Comparison of ENCODE assay signal across 19 cellular contexts in genomic region chr12:76942276-76942675, GRCh38.
DNase-seq lines count a peak whose midpoint lies in the region; ATAC-seq, FAIRE-seq and TF ChIP-seq lines count a peak whose summit lies in the region.
"Had no signal": no experiment of that assay in that cellular context is flagged by ENCODE, and none has a peak within 500 bp of the region (broad histone marks: within the 10 kb centered on the region; RNA-seq: fewer than 3 reads in every experiment).

No MANE protein-coding gene starts in this region.

- no peaks in the 10 kb centered on the region for H3K27me3 ChIP-seq in keratinocyte (ENCODE audit: control insufficient read depth, extremely low read depth, insufficient read depth, low read length)
- H3K27me3 ChIP-seq: testis had no signal

- H3K9ac ChIP-seq in keratinocyte (ENCODE audit: control insufficient read depth, extremely low read depth, insufficient read depth, low read length), result no peak overlapping the region

- ATAC-seq in GM18502 (IDR thresholded peaks at IDR 0.05; ENCODE audit: poor library complexity, unreplicated experiment), result no peak
- ATAC-seq: activated CD8-positive, alpha-beta T cell treated with anti-CD3 and anti-CD28 coated beads for 36 hours had no signal

- H4K20me1 ChIP-seq in keratinocyte (ENCODE audit: control insufficient read depth, extremely low read depth, insufficient read depth, low read length), result no peaks in the 10 kb centered on the region

- no peak overlapping the region for H3K4me2 ChIP-seq in keratinocyte (ENCODE audit: control insufficient read depth, extremely low read depth, insufficient read depth, low read depth, low read length)
- H3K4me2 ChIP-seq: PC-9 had no signal

- peaks cover 15% of the 10 kb centered on the region for H3K4me1 ChIP-seq in keratinocyte (ENCODE audit: control insufficient read depth, extremely low read depth, insufficient read depth, low read length)
- H3K4me1 ChIP-seq: left ventricle myocardium inferior, testis had no signal

- no peaks in the 10 kb centered on the region for H3K9me1 ChIP-seq in keratinocyte (ENCODE audit: control insufficient read depth, extremely low read depth, insufficient read depth, low read length)

- peak; percentile 56 for DNase-seq in AG08395 (ENCODE audit: low spot score)
- DNase-seq in HFFc6, result peak; percentile 66
- DNase-seq in astrocyte of the spinal cord (ENCODE audit: low read depth, low spot score), result peak; percentile 56
- no peak for DNase-seq in keratinocyte (ENCODE audit: low read depth, low spot score)
- DNase-seq in NCI-H2196 (lab: John Stamatoyannopoulos, UW; ENCODE audit: unreplicated experiment), result no peak
- DNase-seq in GM19239 (ENCODE audit: insufficient read length, low spot score), result no peak
- DNase-seq in NCI-H2227 (lab: John Stamatoyannopoulos, UW; ENCODE audit: unreplicated experiment), result no peak
- DNase-seq: activated B cell treated with CpG ODN at 0.5 μM for 24 hours; activated CD8-positive, alpha-beta T cell treated with anti-CD3 and anti-CD28 coated beads for 36 hours; activated naive CD4-positive, alpha-beta T cell treated with anti-CD3 and anti-CD28 coated beads for 36 hours; activated T-cell treated with anti-CD3 and anti-CD28 coated beads, Interleukin-2, amount 50 U/mL, for 1 hour; left ventricle myocardium inferior; NCI-H146; PC-9; retina; testis had no signal

- no peaks in the 10 kb centered on the region for H3K36me3 Mint-ChIP-seq in HFFc6 (ENCODE audit: low read depth)
- H3K36me3 Mint-ChIP-seq: IgD-negative memory B cell had no signal

- H2AFZ ChIP-seq in keratinocyte (ENCODE audit: control insufficient read depth, low read length), result no peak overlapping the region
- H2AFZ ChIP-seq: PC-9 had no signal

- H3K4me1 Mint-ChIP-seq in HFFc6 (ENCODE audit: low read depth), result peaks cover 60% of the 10 kb centered on the region
- H3K4me1 Mint-ChIP-seq: activated B cell treated with CpG ODN at 0.5 μM for 24 hours, IgD-negative memory B cell had no signal

- in situ Hi-C loops in astrocyte of the spinal cord (cut with HindIII; ENCODE audit: low sequenced_read_pairs), result no loop called here

- dilution Hi-C loops in keratinocyte (cut with MboI; ENCODE audit: extremely low pct_ligation_motif_present, low sequenced_read_pairs), result no loop called here

- peak overlapping the region; percentile 64 for H3K27ac Mint-ChIP-seq in HFFc6
- H3K27ac Mint-ChIP-seq: activated B cell treated with CpG ODN at 0.5 μM for 24 hours; activated CD8-positive, alpha-beta T cell treated with anti-CD3 and anti-CD28 coated beads for 36 hours; activated naive CD4-positive, alpha-beta T cell treated with anti-CD3 and anti-CD28 coated beads for 36 hours; IgD-negative memory B cell had no signal

- no peaks in the 10 kb centered on the region for H3K9me3 Mint-ChIP-seq in HFFc6
- H3K9me3 Mint-ChIP-seq: activated B cell treated with CpG ODN at 0.5 μM for 24 hours; activated CD8-positive, alpha-beta T cell treated with anti-CD3 and anti-CD28 coated beads for 36 hours; activated naive CD4-positive, alpha-beta T cell treated with anti-CD3 and anti-CD28 coated beads for 36 hours; IgD-negative memory B cell had no signal

- H3K27ac ChIP-seq in keratinocyte (ENCODE audit: control insufficient read depth, insufficient read depth, low read length), result no peak overlapping the region
- H3K27ac ChIP-seq: left ventricle myocardium inferior, PC-9, testis had no signal

- H3K4me3 Mint-ChIP-seq in HFFc6, result peak overlapping the region; percentile 11
- H3K4me3 Mint-ChIP-seq: activated B cell treated with CpG ODN at 0.5 μM for 24 hours; activated CD8-positive, alpha-beta T cell treated with anti-CD3 and anti-CD28 coated beads for 36 hours; activated naive CD4-positive, alpha-beta T cell treated with anti-CD3 and anti-CD28 coated beads for 36 hours; IgD-negative memory B cell had no signal

- no peaks in the 10 kb centered on the region for H3K9me3 ChIP-seq in keratinocyte (ENCODE audit: control insufficient read depth, low read depth, low read length)
- H3K9me3 ChIP-seq: left ventricle myocardium inferior, testis had no signal

- TF ChIP-seq CTCF in HFFc6 (IDR thresholded peaks at IDR 0.05) (no peak), astrocyte of the spinal cord (IDR thresholded peaks at IDR 0.05; ENCODE audit: low read depth, low read length) (no peak), keratinocyte (optimal IDR thresholded peaks at IDR 0.05 in 1 of 3, IDR thresholded peaks at IDR 0.05 in 1 of 3, conservative IDR thresholded peaks at IDR 0.05 in 1 of 3; ENCODE audit: extremely low read depth in 1 of 3, insufficient read depth in 2 of 3, low read length in 3 of 3) (no peak)

- H3K4me3 ChIP-seq in astrocyte of the spinal cord (ENCODE audit: low read depth, low read length), result no peak overlapping the region
- no peak overlapping the region for H3K4me3 ChIP-seq in keratinocyte (ENCODE audit: control insufficient read depth in 2 of 3, extremely low read depth in 1 of 3, insufficient read depth in 2 of 3, low read depth in 1 of 3, low read length in 3 of 3)
- H3K4me3 ChIP-seq: left ventricle myocardium inferior, PC-9, testis had no signal

- no peaks in the 10 kb centered on the region for H3K79me2 ChIP-seq in keratinocyte (ENCODE audit: control insufficient read depth, insufficient read depth, low read length)

- H3K27me3 Mint-ChIP-seq in HFFc6 (ENCODE audit: insufficient read depth), result no peaks in the 10 kb centered on the region
- H3K27me3 Mint-ChIP-seq: activated B cell treated with CpG ODN at 0.5 μM for 24 hours; activated CD8-positive, alpha-beta T cell treated with anti-CD3 and anti-CD28 coated beads for 36 hours; IgD-negative memory B cell had no signal

- FAIRE-seq in keratinocyte (lab: Jason Lieb, UNC), result peak; percentile 5
- no peak for FAIRE-seq in GM19239 (lab: Jason Lieb, UNC)
- FAIRE-seq: H54 had no signal

- H3K36me3 ChIP-seq in keratinocyte (ENCODE audit: control insufficient read depth in 2 of 2, extremely low read depth in 1 of 2, insufficient read depth in 2 of 2, low read length in 2 of 2), result no peaks in the 10 kb centered on the region
- H3K36me3 ChIP-seq: left ventricle myocardium inferior had no signal

Comparison
In these comparisons a context has a peak if more than half of its experiments do, and no peak if none do; other contexts are left out.
1. DNase-seq: peak in AG08395 (single experiment), HFFc6 (single experiment) and astrocyte of the spinal cord (single experiment); none in keratinocyte (single experiment), NCI-H2196 (single experiment), GM19239 (single experiment) and NCI-H2227 (single experiment).